ENCODE assay signal across 31 cellular contexts in genomic region chr3:2614578-2614977, GRCh38.
"Had no signal": no experiment of that assay in that cellular context is flagged by ENCODE, and none has a peak within 500 bp of the region (broad histone marks: within the 10 kb centered on the region; RNA-seq: fewer than 3 reads in every experiment).

No MANE protein-coding gene starts in this region.

- H3K4me3 ChIP-seq: ascending aorta, cardiac muscle cell had no signal

- H3K4me1 ChIP-seq: ascending aorta had no signal

- H3K27ac ChIP-seq: ascending aorta, cardiac muscle cell, WERI-Rb-1 had no signal

- DNase-seq: activated CD4-positive, alpha-beta memory T cell treated with anti-CD3 and anti-CD28 coated beads, Interleukin-2, amount 10 ng/mL, durations not matched to agents 7 days and 5 days; activated CD4-positive, alpha-beta T cell treated with anti-CD3 and anti-CD28 coated beads for 1 hour; activated CD4-positive, alpha-beta T cell treated with anti-CD3 and anti-CD28 coated beads for 36 hours; activated CD4-positive, alpha-beta T cell treated with anti-CD3 and anti-CD28 coated beads for 48 hours; activated CD4-positive, alpha-beta T cell treated with anti-CD3 and anti-CD28 coated beads, Interleukin-2, amount 10 ng/mL, durations not matched to agents 7 days and 5 days; activated CD4-positive, alpha-beta T cell treated with anti-CD3 and anti-CD28 coated beads, Interleukin-2, amount 50 U/mL, for 48 hours; activated CD4-positive, CD25-positive, alpha-beta regulatory T cell; activated CD8-positive, alpha-beta memory T cell treated with anti-CD3 and anti-CD28 coated beads for 24 hours; activated CD8-positive, alpha-beta memory T cell treated with anti-CD3 and anti-CD28 coated beads, Interleukin-2, amount 10 ng/mL, durations not matched to agents 7 days and 5 days; activated CD8-positive, alpha-beta memory T cell treated with anti-CD3 and anti-CD28 coated beads, Interleukin-2, amount 50 U/mL, for 48 hours; activated CD8-positive, alpha-beta T cell treated with anti-CD3 and anti-CD28 coated beads, Interleukin-2, amount 10 ng/mL, durations not matched to agents 7 days and 5 days; activated effector memory CD4-positive, alpha-beta T cell treated with Interleukin-2 at 50 U/mL for 16 hours; activated gamma-delta T cell; activated naive CD4-positive, alpha-beta T cell treated with anti-CD3 and anti-CD28 coated beads, Interleukin-2, amount 10 ng/mL, durations not matched to agents 7 days and 5 days; activated naive CD4-positive, alpha-beta T cell treated with Interleukin-2 at 50 U/mL for 16 hours; activated naive CD8-positive, alpha-beta T cell treated with anti-CD3 and anti-CD28 coated beads, Interleukin-2, amount 10 ng/mL, durations not matched to agents 7 days and 5 days; activated naive CD8-positive, alpha-beta T cell treated with anti-CD3 and anti-CD28 coated beads, Interleukin-2, amount 50 U/mL, for 24 hours; activated T-cell treated with anti-CD3 and anti-CD28 coated beads, Interleukin-2, amount 50 U/mL, for 24 hours; activated T-cell treated with anti-CD3 and anti-CD28 coated beads, Interleukin-2, amount 50 U/mL, for 48 hours; amygdala; anterior cingulate cortex; T-helper 1 cell; T-helper 2 cell; T-helper 9 cell; WERI-Rb-1 had no signal

- ATAC-seq: activated CD4-positive, alpha-beta T cell treated with anti-CD3 and anti-CD28 coated beads for 36 hours; activated CD4-positive, CD25-positive, alpha-beta regulatory T cell treated with anti-CD3 and anti-CD28 coated beads, Interleukin-2, amount 50 U/mL, for 24 hours; activated CD8-positive, alpha-beta memory T cell treated with anti-CD3 and anti-CD28 coated beads, Interleukin-2, amount 10 ng/mL, durations not matched to agents 7 days and 5 days; activated CD8-positive, alpha-beta T cell treated with anti-CD3 and anti-CD28 coated beads, Interleukin-2, amount 10 ng/mL, durations not matched to agents 7 days and 5 days; activated naive CD8-positive, alpha-beta T cell treated with anti-CD3 and anti-CD28 coated beads, Interleukin-2, amount 50 U/mL, for 24 hours; WTC11 had no signal

- H3K36me3 ChIP-seq: ascending aorta, cardiac muscle cell, WERI-Rb-1 had no signal

- H3K27me3 ChIP-seq: ascending aorta, cardiac muscle cell had no signal

- H3K9me3 ChIP-seq: ascending aorta had no signal

- FAIRE-seq: bronchial epithelial cell, TTC549 had no signal
